8 cellular contexts compared by ENCODE assay signal in the genomic region with DNA sequence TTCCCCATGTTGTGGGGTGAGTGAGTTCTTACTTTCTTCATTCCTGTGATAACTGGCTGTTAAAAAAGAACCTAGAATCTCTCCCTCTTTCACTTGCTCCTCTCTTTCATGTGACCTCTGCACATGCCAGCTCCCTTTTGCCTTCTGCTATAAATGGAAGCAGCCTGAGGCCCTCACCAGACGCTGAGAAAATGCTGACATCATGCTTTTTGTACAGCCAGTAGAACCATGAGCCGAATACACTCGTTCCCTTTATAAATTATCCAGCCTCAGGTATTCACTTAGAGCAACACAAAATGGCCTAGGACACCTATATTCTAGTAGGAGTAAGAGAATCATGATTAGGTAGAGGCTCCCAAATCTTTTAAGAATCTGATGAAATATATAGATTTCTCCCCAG.
"Had no signal": no experiment of that assay in that cellular context is flagged by ENCODE, and none has a peak within 500 bp of the region (broad histone marks: within the 10 kb centered on the region; RNA-seq: fewer than 3 reads in every experiment).

No MANE protein-coding gene starts in this region.

- H3K4me1 Mint-ChIP-seq: IgD-negative memory B cell had no signal

- DNase-seq: GOT3, HFFc6, Kasumi-1, KG1 had no signal

- H3K36me3 Mint-ChIP-seq: IgD-negative memory B cell had no signal

- H3K27ac ChIP-seq: HL-60 had no signal

- H3K9me3 ChIP-seq: HAP-1 had no signal

- H3K4me3 ChIP-seq: HAP-1 had no signal

- H3K27ac Mint-ChIP-seq: HFFc6, IgD-negative memory B cell had no signal

- H3K36me3 ChIP-seq: HAP-1 had no signal

- H3K27me3 Mint-ChIP-seq: IgD-negative memory B cell had no signal

- H3K4me1 ChIP-seq: HAP-1 had no signal

- H3K4me3 Mint-ChIP-seq: HFFc6, IgD-negative memory B cell had no signal

- H3K9me3 Mint-ChIP-seq: HFFc6 had no signal

- ATAC-seq: HCT116 had no signal
